Comparison of ENCODE assay signal across 3 cellular contexts in genomic region chr2:112173646-112174319, GRCh38.
TF ChIP-seq lines count a peak whose summit lies in the region.

No MANE protein-coding gene starts in this region.

TF ChIP-seq in SK-N-SH, 30 proteins besides CTCF, POLR2A, EP300 and RAD21:
- TF ChIP-seq GATA2 (CRISPR knock-in tag; IDR thresholded peaks at IDR 0.05) = 0 out of 2 replicates have a peak, but pooled peaks have one; percentile 25
- TF ChIP-seq TEAD4 (IDR thresholded peaks at IDR 0.05; ENCODE audit: borderline replicate concordance, insufficient read depth) = no peak

TF ChIP-seq in SK-N-SH treated with all-trans-retinoic acid at 6 μM for 48 hours, 23 proteins besides CTCF, POLR2A, EP300 and RAD21:
- TF ChIP-seq CSRNP3 (CRISPR knock-in tag; IDR thresholded peaks at IDR 0.05) = no peak
- no peak for TF ChIP-seq GLIS3 (CRISPR knock-in tag; IDR thresholded peaks at IDR 0.05)
- TF ChIP-seq TOX (CRISPR knock-in tag; IDR thresholded peaks at IDR 0.05; ENCODE audit: borderline replicate concordance) = no peak
- TF ChIP-seq TCF4 (CRISPR knock-in tag; IDR thresholded peaks at IDR 0.05; ENCODE audit: borderline replicate concordance) = no peak
- TF ChIP-seq PATZ1 (CRISPR knock-in tag; IDR thresholded peaks at IDR 0.05; ENCODE audit: borderline replicate concordance) = no peak
- TF ChIP-seq ESRRG (CRISPR knock-in tag; IDR thresholded peaks at IDR 0.05) = no peak
- TF ChIP-seq PPARA (CRISPR knock-in tag; IDR thresholded peaks at IDR 0.05; ENCODE audit: borderline replicate concordance) = no peak
- no peak for TF ChIP-seq ARNTL (CRISPR knock-in tag; IDR thresholded peaks at IDR 0.05; ENCODE audit: borderline replicate concordance, low read depth)
- TF ChIP-seq ISL1 (CRISPR knock-in tag; IDR thresholded peaks at IDR 0.05) = no peak
- no peak for TF ChIP-seq ZFP3 (CRISPR knock-in tag; IDR thresholded peaks at IDR 0.05)
- TF ChIP-seq SNAI2 (CRISPR knock-in tag; IDR thresholded peaks at IDR 0.05) = no peak
- TF ChIP-seq POU6F1 (CRISPR knock-in tag; IDR thresholded peaks at IDR 0.05; ENCODE audit: borderline replicate concordance, low read depth) = no peak
- no peak for TF ChIP-seq CSDC2 (CRISPR knock-in tag; IDR thresholded peaks at IDR 0.05)
- TF ChIP-seq TSHZ2 (CRISPR knock-in tag; IDR thresholded peaks at IDR 0.05) = no peak
- TF ChIP-seq ZNF70 (CRISPR knock-in tag; IDR thresholded peaks at IDR 0.05) = no peak
- no peak for TF ChIP-seq CREB5 (CRISPR knock-in tag; IDR thresholded peaks at IDR 0.05; ENCODE audit: low read depth)
- no peak for TF ChIP-seq ZC3H10 (CRISPR knock-in tag; IDR thresholded peaks at IDR 0.05)
- no peak for TF ChIP-seq ZNF8 (CRISPR knock-in tag; IDR thresholded peaks at IDR 0.05)
- TF ChIP-seq ZFP30 (CRISPR knock-in tag; IDR thresholded peaks at IDR 0.05) = no peak
- no peak for TF ChIP-seq ZNF565 (CRISPR knock-in tag; conservative IDR thresholded peaks at IDR 0.05; ENCODE audit: low read depth)

TF ChIP-seq in K562, 482 proteins besides CTCF, POLR2A, EP300 and RAD21:
- peak; percentile 26; the same call in 1 of the 2 replicates for TF ChIP-seq GATA2 (CRISPR knock-in tag; IDR thresholded peaks at IDR 0.05)
- TF ChIP-seq BHLHE40 (IDR thresholded peaks at IDR 0.05; ENCODE audit: low read length) = no peak
- TF ChIP-seq NFIC (IDR thresholded peaks at IDR 0.05) = peak; percentile 55
- peak in 1 of 2 experiments; percentile 35; a peak in 2 of 4 replicates for TF ChIP-seq RCOR1 (IDR thresholded peaks at IDR 0.05; ENCODE audit: borderline replicate concordance in 1 of 2, low read depth in 2 of 2, low read length in 2 of 2)
